ENCODE assay signal across 10 cellular contexts in the genomic region with DNA sequence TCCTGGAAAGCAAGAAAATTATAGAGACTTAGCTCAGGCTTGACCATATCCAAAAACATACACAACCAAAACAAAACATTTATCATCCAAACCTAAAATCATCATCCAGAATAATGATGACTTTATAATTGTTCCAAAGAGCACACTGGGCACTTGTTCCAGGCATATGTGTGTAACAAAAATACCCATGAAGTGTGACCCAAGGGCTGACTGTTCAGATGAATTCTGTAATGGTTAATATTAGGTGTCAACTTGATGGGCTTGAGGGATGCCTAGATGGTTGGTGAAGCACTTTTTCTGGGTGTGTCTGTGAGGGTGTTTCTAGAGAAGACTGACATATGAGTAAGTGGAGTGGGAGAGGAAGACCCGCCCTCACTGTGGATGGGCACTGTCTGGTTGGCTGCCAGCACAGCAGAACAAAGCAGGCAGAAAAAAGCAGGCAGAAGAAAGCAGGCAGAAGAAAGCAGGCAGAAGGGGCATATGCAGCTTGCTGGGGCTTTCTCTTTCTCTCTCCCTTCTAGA. TPM values are rescaled to one million over a fixed set of nuclear protein-coding genes. Genes with fewer than 3 reads are reported as not detected.
DNase-seq lines count a peak whose midpoint lies in the region; ATAC-seq lines count a peak whose summit lies in the region.
"Had no signal": no experiment of that assay in that cellular context is flagged by ENCODE, and none has a peak within 500 bp of the region (broad histone marks: within the 10 kb centered on the region; RNA-seq: fewer than 3 reads in every experiment).

No MANE protein-coding gene starts in this region.

- no peaks in the 10 kb centered on the region for H3K36me3 ChIP-seq in SK-N-MC (ENCODE audit: insufficient read depth, low read length)
- H3K36me3 ChIP-seq: WERI-Rb-1 had no signal

- no peak overlapping the region for H3K4me3 ChIP-seq in Jurkat, Clone E6-1 (ENCODE audit: low read length)
- H3K4me3 ChIP-seq in SK-N-MC: 0 out of 2 replicates have a peak overlapping the region, but pooled peaks have one; percentile 17

- no peaks in the 10 kb centered on the region for H3K9me3 ChIP-seq in SK-N-MC (ENCODE audit: low read depth, low read length)

- DNase-seq in CD1c-positive myeloid dendritic cell (ENCODE audit: extremely low spot score) (peak; percentile 8), SK-N-MC (ENCODE audit: low read depth, low spot score) (no peak), left colon (no peak), T-helper 1 cell (no peak), GM03348 (ENCODE audit: low spot score) (no peak)
- peak; percentile 61 for DNase-seq in Jurkat, Clone E6-1 (ENCODE audit: low read depth, low spot score)
- DNase-seq: WERI-Rb-1 had no signal

- intact Hi-C loops in left colon (cut with DNase I, micrococcal nuclease): no loop called here

- H3K27ac ChIP-seq in SK-N-MC: peak overlapping the region; percentile 55; the same call in 1 of the 2 replicates
- H3K27ac ChIP-seq: KMS-11, WERI-Rb-1 had no signal

- H3K9ac ChIP-seq in SK-N-MC (ENCODE audit: insufficient read length): peak overlapping the region; percentile 45
- H3K9ac ChIP-seq: KMS-11 had no signal

- ATAC-seq in left colon (peak; percentile 34), HG02970 (IDR thresholded peaks at IDR 0.05; ENCODE audit: low FRiP score, unreplicated experiment) (no peak), GM21529 (IDR thresholded peaks at IDR 0.05; ENCODE audit: unreplicated experiment) (no peak)

RNA-seq across cellular contexts. Expression of gene CD2, which starts 43.1 kb away (rescaled TPM):
- 5.6 TPM for polyA plus RNA-seq in Jurkat, Clone E6-1 (2012; ENCODE audit: insufficient read depth, insufficient read length)
- 1 to 10 TPM; 2.9 to 3.5 TPM for total RNA-seq in left colon

RNA-seq across cellular contexts. Expression of gene IGSF3, which starts 43.6 kb away (rescaled TPM):
- polyA plus RNA-seq in Jurkat, Clone E6-1 (2012; ENCODE audit: insufficient read depth, insufficient read length): 9.0 TPM
- total RNA-seq in left colon: 10 to 100 TPM; 27.5 to 29.8 TPM

Comparison
In these comparisons a context has a peak if more than half of its experiments do, and no peak if none do; other contexts are left out.
1. DNase-seq: peak in CD1c-positive myeloid dendritic cell (single experiment) and Jurkat, Clone E6-1 (single experiment); none in SK-N-MC (single experiment), left colon (0 of 2), T-helper 1 cell (0 of 5) and GM03348 (single experiment).